In genomic region chr22:21940521-21940920, GRCh38 we compare ENCODE assay signal across 10 cellular contexts. TPM values are rescaled to one million over a fixed set of nuclear protein-coding genes. Genes with fewer than 3 reads are reported as not detected.
A peak's percentile ranks its signal among the peaks of the same experiment; 100 is the strongest.
DNase-seq lines count a peak whose midpoint lies in the region; TF ChIP-seq lines count a peak whose summit lies in the region.
"Had no signal": no experiment of that assay in that cellular context is flagged by ENCODE, and none has a peak within 500 bp of the region (broad histone marks: within the 10 kb centered on the region; RNA-seq: fewer than 3 reads in every experiment).

No MANE protein-coding gene starts in this region.

- intact Hi-C loops in esophagus muscularis mucosa (cut with DNase I), result no loop called here

- H3K9me3 ChIP-seq in esophagus muscularis mucosa (no peaks in the 10 kb centered on the region), skeletal muscle satellite cell (replicated peaks; ENCODE audit: low read length) (no peaks in the 10 kb centered on the region)

- H3K4me3 ChIP-seq in esophagus muscularis mucosa (no peak overlapping the region), skeletal muscle satellite cell (ENCODE audit: low read length) (no peak overlapping the region)

- peak overlapping the region; percentile 33 for H3K9ac ChIP-seq in skeletal muscle satellite cell (ENCODE audit: low read depth, low read length)

- H3K36me3 ChIP-seq in esophagus muscularis mucosa (peaks cover 9 to 46% (median 37%) of the 10 kb centered on the region in 4 donors), skeletal muscle satellite cell (ENCODE audit: insufficient read depth, low read length) (peaks cover 37% of the 10 kb centered on the region)

- H3K27me3 ChIP-seq in esophagus muscularis mucosa, result no peaks in the 10 kb centered on the region
- H3K27me3 ChIP-seq in skeletal muscle satellite cell (ENCODE audit: control insufficient read depth, insufficient read depth, low read length), result no peaks in the 10 kb centered on the region

- no peak for TF ChIP-seq CTCF in RWPE1 (conservative IDR thresholded peaks at IDR 0.05; ENCODE audit: low read depth)
- TF ChIP-seq CTCF in esophagus muscularis mucosa (IDR thresholded peaks at IDR 0.05), result no peak

- WGBS in esophagus muscularis mucosa, result 83% methylated on average over 1 of the region's 3 CpGs

- H3K4me2 ChIP-seq in skeletal muscle satellite cell (ENCODE audit: low read length), result no peak overlapping the region

- no peak for TF ChIP-seq POLR2A in esophagus muscularis mucosa (IDR thresholded peaks at IDR 0.05; ENCODE audit: low read depth)

- H3K27ac ChIP-seq in RWPE1 (peak overlapping the region; percentile 97), esophagus muscularis mucosa (replicated peaks in 1 of 4) (peak overlapping the region; percentile 92 to 98 (median 94))

- CTCF ChIA-PET in RWPE1 (lab: Yijun Ruan, JAX), result interaction anchor here (0.6 kb wide), 1 partner anchor 1099 kb away, joined by 4 read pairs; no protein-coding TSS in a partner anchor

- peak; percentile 88 for DNase-seq in GDM1 (lab: John Stamatoyannopoulos, UW)
- DNase-seq in RWPE1 (ENCODE audit: low spot score), result no peak
- DNase-seq in esophagus muscularis mucosa (ENCODE audit: extremely low spot score), result no peak
- no peak for DNase-seq in putamen (ENCODE audit: low spot score)
- DNase-seq in stimulated activated CD4-positive, alpha-beta T cell treated with anti-CD3 and anti-CD28 coated beads, Interleukin-1b, Interleukin-23, amount 100 ng/mL, for 48 hours, result no peak
- DNase-seq in activated gamma-delta T cell treated with Interleukin-2 at 50 U/mL for 16 hours, result no peak
- DNase-seq in epidermal melanocyte (ENCODE audit: insufficient read length, low spot score), result no peak
- DNase-seq: mesendoderm, NCI-H2029 treated with DMSO at 0.1 percent for 48 hours had no signal

- POLR2A ChIA-PET in RWPE1 (lab: Yijun Ruan, JAX; ENCODE audit: low non-redundant PET), result no interaction called here

- H3K4me1 ChIP-seq in esophagus muscularis mucosa (peaks cover 87 to 100% (median 94%) of the 10 kb centered on the region in 4 donors), skeletal muscle satellite cell (ENCODE audit: control insufficient read depth, insufficient read depth, low read length) (peaks cover 81% of the 10 kb centered on the region)

- TF ChIP-seq EP300 in esophagus muscularis mucosa (IDR thresholded peaks at IDR 0.05), result no peak

RNA-seq across cellular contexts. Expression of gene PPM1F, which starts 12.1 kb away (rescaled TPM):
- 10 to 100 TPM; 30.3 to 88.5 (median 74.1) TPM for total RNA-seq in esophagus muscularis mucosa
- 36.0 and 38.3 TPM in 2 replicates for total RNA-seq in skeletal muscle satellite cell (2012; rRNA removed)

RNA-seq across cellular contexts. Expression of gene TOP3B, which starts 42.1 kb away (rescaled TPM):
- total RNA-seq in esophagus muscularis mucosa, result 10 to 100 TPM; 12.3 to 27.5 (median 20.4) TPM
- 19.0 and 23.2 TPM in 2 replicates for total RNA-seq in skeletal muscle satellite cell (2012; rRNA removed)
